In the genomic region with DNA sequence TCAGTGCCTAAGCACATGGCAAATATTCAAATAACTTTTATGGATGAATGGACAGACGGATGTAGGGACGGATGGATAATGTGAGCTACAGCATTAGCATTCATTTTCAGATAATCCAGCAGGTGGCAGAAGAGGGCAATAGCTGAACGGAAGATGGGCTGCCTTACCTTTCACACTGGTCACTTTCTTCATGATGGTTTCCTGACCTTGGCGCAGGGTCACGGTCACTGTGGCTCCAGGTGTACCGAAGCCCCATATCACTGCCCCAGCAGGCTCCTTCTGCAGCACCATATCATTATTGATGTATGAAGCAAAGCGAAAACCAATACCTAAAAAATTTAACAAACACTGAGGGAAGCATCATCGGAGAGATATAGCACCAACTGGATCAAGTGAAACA, we compare ENCODE assay signal across 8 cellular contexts. TPM values are rescaled to one million over a fixed set of nuclear protein-coding genes. Genes with fewer than 3 reads are reported as not detected.
DNase-seq lines count a peak whose midpoint lies in the region; ATAC-seq and TF ChIP-seq lines count a peak whose summit lies in the region.

No MANE protein-coding gene starts in this region.

- TF ChIP-seq POLR2A in right lobe of liver (IDR thresholded peaks at IDR 0.05): no peak

- H3K4me3 ChIP-seq in Loucy (ENCODE audit: low read length, poor library complexity, severe bottlenecking): no peak overlapping the region
- peak overlapping the region in 1 of 2 experiments; percentile 2; a peak in 1 of 4 replicates for H3K4me3 ChIP-seq in SK-N-SH (ENCODE audit: low read depth in 2 of 2, low read length in 1 of 2)
- no peak overlapping the region for H3K4me3 ChIP-seq in right lobe of liver
- no peak overlapping the region for H3K4me3 ChIP-seq in upper lobe of right lung

- H3F3A ChIP-seq in Loucy (ENCODE audit: low read depth): no peaks in the 10 kb centered on the region
- peaks cover 4% of the 10 kb centered on the region for H3F3A ChIP-seq in SK-N-SH (replicated peaks; ENCODE audit: insufficient read depth)

- no peak for TF ChIP-seq EP300 in SK-N-SH (IDR thresholded peaks at IDR 0.05; ENCODE audit: borderline replicate concordance in 1 of 2, low read depth in 1 of 2, low read length in 1 of 2)

- no peak overlapping the region for H3K27ac Mint-ChIP-seq in Calu3 (ENCODE audit: unreplicated experiment)
- H3K27ac Mint-ChIP-seq in MCF 10A (ENCODE audit: low read depth, unreplicated experiment): no peak overlapping the region

- TF ChIP-seq CTCF in Calu3 (IDR thresholded peaks at IDR 0.05; ENCODE audit: unreplicated experiment): peak; percentile 34
- TF ChIP-seq CTCF in Loucy (conservative IDR thresholded peaks at IDR 0.05; ENCODE audit: low read length): peak; percentile 73
- peak; percentile 73 for TF ChIP-seq CTCF in SK-N-SH (IDR thresholded peaks at IDR 0.05)
- peak; percentile 78 for TF ChIP-seq CTCF in MCF 10A (IDR thresholded peaks at IDR 0.05; ENCODE audit: unreplicated experiment)
- peak; percentile 74 to 85 (median 79) for TF ChIP-seq CTCF in right lobe of liver (IDR thresholded peaks at IDR 0.05)
- TF ChIP-seq CTCF in upper lobe of right lung (IDR thresholded peaks at IDR 0.05): peak; percentile 86

- H3K36me3 Mint-ChIP-seq in Calu3 (ENCODE audit: insufficient read depth, unreplicated experiment) (peaks cover 14% of the 10 kb centered on the region), MCF 10A (ENCODE audit: insufficient read depth, unreplicated experiment) (peaks cover 4% of the 10 kb centered on the region)

- H3K36me3 ChIP-seq in Loucy (ENCODE audit: insufficient read depth, low read length): no peaks in the 10 kb centered on the region
- peaks cover 2 to 8% of the 10 kb centered on the region in 2 experiments for H3K36me3 ChIP-seq in SK-N-SH (replicated peaks in 1 of 2; ENCODE audit: control insufficient read depth in 1 of 2, insufficient read depth in 2 of 2, low read length in 1 of 2)
- H3K36me3 ChIP-seq in right lobe of liver: no peaks in the 10 kb centered on the region
- H3K36me3 ChIP-seq in upper lobe of right lung: peaks cover 20% of the 10 kb centered on the region

- ATAC-seq in right lobe of liver: peak; percentile 52 to 65 (median 63)
- peak; percentile 58 for ATAC-seq in upper lobe of right lung
- no peak for ATAC-seq in GM18858 (IDR thresholded peaks at IDR 0.05; ENCODE audit: unreplicated experiment)

- H3K4me2 ChIP-seq in Loucy (ENCODE audit: low read depth, low read length, poor library complexity, severe bottlenecking): peak overlapping the region; percentile 21
- no peak overlapping the region for H3K4me2 ChIP-seq in SK-N-SH

- H3K27ac ChIP-seq in SK-N-SH (ENCODE audit: low read depth in 2 of 2, low read length in 1 of 2) (no peak overlapping the region), right lobe of liver (no peak overlapping the region), upper lobe of right lung (no peak overlapping the region)

- intact Hi-C loops in Calu3 (cut with micrococcal nuclease; ENCODE audit: unreplicated experiment): loop anchor here (1.0 kb wide), 4 partner anchors 94 to 198 kb away; no protein-coding TSS in a partner anchor
- intact Hi-C loops in MCF 10A (cut with micrococcal nuclease): loop anchor here (1.0 kb wide), 3 partner anchors 94 to 168 kb away; no protein-coding TSS in a partner anchor
- intact Hi-C loops in right lobe of liver (cut with DNase I): no loop called here
- intact Hi-C loops in upper lobe of right lung (cut with DNase I): no loop called here

- H3K4me3 Mint-ChIP-seq in Calu3 (ENCODE audit: low read depth, unreplicated experiment) (no peak overlapping the region), MCF 10A (ENCODE audit: unreplicated experiment) (no peak overlapping the region)

- H3K4me1 Mint-ChIP-seq in Calu3 (ENCODE audit: low read depth, unreplicated experiment) (no peaks in the 10 kb centered on the region), MCF 10A (ENCODE audit: insufficient read depth, unreplicated experiment) (peaks cover 5% of the 10 kb centered on the region)

- no peaks in the 10 kb centered on the region for H3K27me3 ChIP-seq in Loucy (ENCODE audit: insufficient read depth, low read length, poor library complexity, severe bottlenecking)
- H3K27me3 ChIP-seq in SK-N-SH (ENCODE audit: insufficient read depth): no peaks in the 10 kb centered on the region
- H3K27me3 ChIP-seq in right lobe of liver: no peaks in the 10 kb centered on the region
- H3K27me3 ChIP-seq in upper lobe of right lung: no peaks in the 10 kb centered on the region

- H3K9me3 Mint-ChIP-seq in Calu3 (ENCODE audit: low read depth, unreplicated experiment): no peaks in the 10 kb centered on the region
- no peaks in the 10 kb centered on the region for H3K9me3 Mint-ChIP-seq in MCF 10A (ENCODE audit: unreplicated experiment)

- H3K9me3 ChIP-seq in Loucy (ENCODE audit: insufficient read depth, low read depth, low read length): no peaks in the 10 kb centered on the region
- H3K9me3 ChIP-seq in SK-N-SH: no peaks in the 10 kb centered on the region
- no peaks in the 10 kb centered on the region for H3K9me3 ChIP-seq in right lobe of liver
- H3K9me3 ChIP-seq in upper lobe of right lung: no peaks in the 10 kb centered on the region

- H4K20me1 ChIP-seq in Loucy (ENCODE audit: insufficient read depth, low read length, poor library complexity, severe bottlenecking): no peaks in the 10 kb centered on the region
- H4K20me1 ChIP-seq in SK-N-SH (ENCODE audit: insufficient read depth): no peaks in the 10 kb centered on the region

- H3K79me2 ChIP-seq in Loucy (ENCODE audit: insufficient read depth, low read length) (no peaks in the 10 kb centered on the region), SK-N-SH (ENCODE audit: insufficient read depth) (no peaks in the 10 kb centered on the region)

- H3K9ac ChIP-seq in Loucy (ENCODE audit: low read depth, low read length, poor library complexity, severe bottlenecking) (no peak overlapping the region), SK-N-SH (no peak overlapping the region)

- BruUV-seq in Calu3 (replicated peaks; lab: Mats Ljungman, UMichigan): no TSS peak
- BruUV-seq in MCF 10A (replicated peaks; lab: Mats Ljungman, UMichigan): no TSS peak

- H3K4me1 ChIP-seq in Loucy (ENCODE audit: insufficient read depth, low read length, poor library complexity, severe bottlenecking) (peaks cover 33% of the 10 kb centered on the region), SK-N-SH (ENCODE audit: control insufficient read depth in 1 of 2, insufficient read depth in 2 of 2, low read depth in 1 of 2, low read length in 1 of 2) (peaks cover 0 to 7% of the 10 kb centered on the region in 2 experiments; a peak in 1 of 4 replicates), right lobe of liver (peaks cover 0 to 8% (median 0%) of the 10 kb centered on the region in 4 donors), upper lobe of right lung (peaks cover 7% of the 10 kb centered on the region)

- H3K27me3 Mint-ChIP-seq in Calu3 (ENCODE audit: unreplicated experiment) (no peaks in the 10 kb centered on the region), MCF 10A (ENCODE audit: insufficient read depth, unreplicated experiment) (no peaks in the 10 kb centered on the region)

- DNase-seq in Calu3 (peak; percentile 51), GM19240 (ENCODE audit: insufficient read length, low spot score) (peak; percentile 39), SK-N-SH (peak; percentile 73), MCF 10A (ENCODE audit: unreplicated experiment) (peak; percentile 58), right lobe of liver (peak in 2 of 3 donors; percentile 23 to 55), upper lobe of right lung (no peak)

- no peaks in the 10 kb centered on the region for H3K9me2 ChIP-seq in Loucy (replicated peaks; ENCODE audit: low read depth, low read length)
- H3K9me2 ChIP-seq in SK-N-SH: no peaks in the 10 kb centered on the region

- peak; percentile 92 for TF ChIP-seq RAD21 in SK-N-SH (IDR thresholded peaks at IDR 0.05; ENCODE audit: low read length)

- WGBS in SK-N-SH (ENCODE audit: low lambda C conversion rate): 31% methylated on average over 8 of the region's 8 CpGs
- WGBS in right lobe of liver (ENCODE audit: insufficient coverage, low coverage, low lambda C conversion rate, missing lambda C conversion rate): 16% methylated on average over 8 of the region's 8 CpGs

- no peak overlapping the region for H2AFZ ChIP-seq in Loucy (ENCODE audit: low read length)
- H2AFZ ChIP-seq in SK-N-SH (ENCODE audit: low read depth): no peak overlapping the region

- CTCF ChIA-PET in Calu3 (lab: Charles Lee): interaction anchor here (0.6 to 1.5 kb wide), 11 partner anchors 14 to 736 kb away, joined by 3 to 16 read pairs (median 5); a partner anchor contains a TSS
- CTCF ChIA-PET in SK-N-SH (lab: Yijun Ruan, JAX): interaction anchor here (0.6 to 6.5 kb wide), 48 partner anchors 9 to 618 kb away, joined by 3 to 70 read pairs (median 5); a partner anchor contains a TSS
- CTCF ChIA-PET in MCF 10A (lab: Yijun Ruan, JAX): interaction anchor here (0.6 to 6.5 kb wide), 37 partner anchors 9 to 275 kb away, joined by 3 to 112 read pairs (median 6); a partner anchor contains a TSS

- POLR2A ChIA-PET in SK-N-SH (lab: Yijun Ruan, JAX): interaction anchor here (0.6 to 0.8 kb wide), 2 partner anchors 92 to 207 kb away, joined by 3 to 4 read pairs; no protein-coding TSS in a partner anchor
- POLR2A ChIA-PET in MCF 10A (lab: Yijun Ruan, JAX): interaction anchor here (0.6 to 1.6 kb wide), 6 partner anchors 94 to 169 kb away, joined by 3 to 8 read pairs (median 4); no protein-coding TSS in a partner anchor

RNA-seq across cellular contexts. Expression of a gene that starts 4.3 kb away (rescaled TPM):
- total RNA-seq in Calu3 (2022) (8.4 and 10.0 TPM in 2 replicates), MCF 10A (2022) (20.7 and 21.7 TPM in 2 replicates), right lobe of liver (10 to 100 TPM; 30.9 to 56.8 (median 35.6) TPM), upper lobe of right lung (41.6 TPM)
- polyA plus RNA-seq in SK-N-SH (2012; rRNA removed): 27.9 and 47.0 TPM in 2 replicates
- polyA plus RNA-seq in SK-N-SH (2012; cell fraction: cytosol; rRNA removed): 35.8 and 36.8 TPM in 2 replicates
- polyA plus RNA-seq in SK-N-SH (2012; cell fraction: nucleus; rRNA removed): 30.8 and 43.9 TPM in 2 replicates

RNA-seq across cellular contexts. Expression of a gene that starts 4.5 kb away (rescaled TPM):
- total RNA-seq in Calu3 (2022) (5.4 and 5.6 TPM in 2 replicates), MCF 10A (2022) (12.0 and 18.1 TPM in 2 replicates), right lobe of liver (1 to 10 TPM in 3 of 6 experiments, under 1 TPM in 3; 0.23 to 4.0 (median 1.2) TPM), upper lobe of right lung (4.8 TPM)
- polyA plus RNA-seq in SK-N-SH (2012; rRNA removed): 7.7 and 11.7 TPM in 2 replicates
- polyA plus RNA-seq in SK-N-SH (2012; cell fraction: cytosol; rRNA removed): 14.6 and 17.8 TPM in 2 replicates
- polyA plus RNA-seq in SK-N-SH (2012; cell fraction: nucleus; rRNA removed): 1.8 and 3.8 TPM in 2 replicates

RNA-seq across cellular contexts. Expression of a gene that starts 46.5 kb away (rescaled TPM):
- total RNA-seq in Calu3 (2022): 18.8 and 19.1 TPM in 2 replicates
- polyA plus RNA-seq in SK-N-SH (2012; rRNA removed): 22.0 and 29.0 TPM in 2 replicates
- 19.6 and 21.2 TPM in 2 replicates for polyA plus RNA-seq in SK-N-SH (2012; cell fraction: cytosol; rRNA removed)
- 61.6 and 96.9 TPM in 2 replicates for polyA plus RNA-seq in SK-N-SH (2012; cell fraction: nucleus; rRNA removed)
- total RNA-seq in MCF 10A (2022): 46.9 and 54.0 TPM in 2 replicates
- total RNA-seq in right lobe of liver: 10 to 100 TPM; 13.3 to 20.5 (median 17.9) TPM
- 44.9 TPM for total RNA-seq in upper lobe of right lung

RNA-seq across cellular contexts. Expression of a gene that starts 58.0 kb away (rescaled TPM):
- total RNA-seq in Calu3 (2022) (not detected in 2 replicates), MCF 10A (2022) (not detected in 2 replicates), right lobe of liver (not detected), upper lobe of right lung (not detected)
- not detected in 2 replicates for polyA plus RNA-seq in SK-N-SH (2012; rRNA removed)
- not detected in 2 replicates for polyA plus RNA-seq in SK-N-SH (2012; cell fraction: cytosol; rRNA removed)
- polyA plus RNA-seq in SK-N-SH (2012; cell fraction: nucleus; rRNA removed): not detected in 2 replicates

Comparison
In these comparisons a context has a peak if more than half of its experiments do, and no peak if none do; other contexts are left out.
1. CTCF ChIP-seq: peak in every context shown above with its lines; median percentile 86 in upper lobe of right lung; 79 in right lobe of liver; 78 in MCF 10A; 73 in Loucy; 73 in SK-N-SH; 34 in Calu3.
2. intact Hi-C loops: an anchor here in Calu3 (1.0 kb wide) and MCF 10A (1.0 kb wide); none called in right lobe of liver and upper lobe of right lung.